ENCODE assay signal across 29 cellular contexts in the genomic region with DNA sequence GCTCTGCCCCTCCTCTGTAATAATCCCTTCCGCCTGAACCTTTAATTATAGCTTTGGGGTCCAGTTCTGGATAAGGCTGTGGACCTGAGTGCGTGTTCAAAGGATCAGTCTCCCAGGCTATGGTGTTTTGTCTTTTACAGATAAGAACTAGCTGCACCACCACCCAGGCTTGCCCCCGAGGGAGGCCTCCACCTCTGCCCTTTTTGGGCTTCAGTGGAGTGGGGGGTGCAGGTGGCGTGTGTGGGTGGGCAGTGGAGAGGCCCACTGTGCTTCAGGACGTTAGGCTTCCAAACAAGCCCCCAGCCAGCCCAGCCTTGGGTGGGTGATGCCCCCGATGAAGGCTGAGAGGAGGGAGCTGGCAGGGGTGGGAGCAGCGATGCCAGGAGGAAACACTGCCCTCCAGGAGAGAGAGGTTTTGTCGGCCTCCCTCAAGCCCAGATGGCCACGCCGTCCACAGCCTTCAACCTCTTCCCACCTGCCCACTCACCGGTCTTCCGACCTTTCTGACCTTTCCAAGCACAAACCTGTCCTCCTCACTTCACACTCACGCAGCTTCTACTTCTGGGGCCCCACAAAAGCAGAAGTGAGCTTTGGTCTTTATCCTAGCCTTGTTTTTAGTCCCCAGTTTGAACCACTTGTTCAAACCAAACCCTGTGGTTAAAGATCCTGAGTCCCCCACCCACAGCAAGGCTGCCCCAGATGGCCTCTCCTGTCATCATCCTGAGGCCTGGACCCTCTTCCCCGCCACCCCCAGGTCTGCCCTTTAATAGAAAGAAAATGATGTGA. TPM values are rescaled to one million over a fixed set of nuclear protein-coding genes. Genes with fewer than 3 reads are reported as not detected.
A peak's percentile ranks its signal among the peaks of the same experiment; 100 is the strongest.
DNase-seq lines count a peak whose midpoint lies in the region; ATAC-seq and TF ChIP-seq lines count a peak whose summit lies in the region.
"Had no signal": no experiment of that assay in that cellular context is flagged by ENCODE, and none has a peak within 500 bp of the region (broad histone marks: within the 10 kb centered on the region; RNA-seq: fewer than 3 reads in every experiment).

No MANE protein-coding gene starts in this region.

- peaks cover 16% of the 10 kb centered on the region for H3K4me1 Mint-ChIP-seq in memory B cell
- H3K4me1 Mint-ChIP-seq: WTC11 had no signal

- peak overlapping the region; percentile 11 for H3K4me3 Mint-ChIP-seq in memory B cell
- H3K4me3 Mint-ChIP-seq: activated CD8-positive, alpha-beta T cell treated with anti-CD3 and anti-CD28 coated beads for 36 hours; dendritic cell treated with granulocyte-macrophage colony-stimulating factor and Interleukin-4, amounts not matched to agents 40 ng/mL and 50 ng/mL, for 4 days; T-helper 2 cell treated with Interferon-gamma antibody and Interleukin-4, amounts not matched to agents 5 μg/mL and 100 μg/mL, for 36 hours; WTC11 had no signal

- H4K20me1 ChIP-seq in Karpas-422 (ENCODE audit: insufficient read depth, low read depth, low read length): no peaks in the 10 kb centered on the region

- POLR2A ChIA-PET in GM10248 (lab: Yijun Ruan, JAX): interaction anchor here (0.5 kb wide), 1 partner anchor 9 kb away, joined by 3 read pairs; no protein-coding TSS in a partner anchor
- POLR2A ChIA-PET in RWPE1 (lab: Yijun Ruan, JAX; ENCODE audit: low non-redundant PET): no interaction called here

- peak overlapping the region; percentile 36 for H3K9ac ChIP-seq in Karpas-422 (ENCODE audit: low read length)

- H3K27ac ChIP-seq in Karpas-422 (ENCODE audit: low read length) (no peak overlapping the region), right cardiac atrium (ENCODE audit: low read length) (no peak overlapping the region), RWPE1 (no peak overlapping the region), testis (no peak overlapping the region)
- H3K27ac ChIP-seq: ovary, sigmoid colon, thoracic aorta, vagina had no signal

- peaks cover 8% of the 10 kb centered on the region for H3K9me3 Mint-ChIP-seq in memory B cell
- H3K9me3 Mint-ChIP-seq: activated CD8-positive, alpha-beta T cell treated with anti-CD3 and anti-CD28 coated beads for 36 hours; dendritic cell treated with granulocyte-macrophage colony-stimulating factor and Interleukin-4, amounts not matched to agents 40 ng/mL and 50 ng/mL, for 4 days; T-helper 2 cell treated with Interferon-gamma antibody and Interleukin-4, amounts not matched to agents 5 μg/mL and 100 μg/mL, for 36 hours had no signal

- TF ChIP-seq POLR2A in testis (IDR thresholded peaks at IDR 0.05): no peak

- TF ChIP-seq CTCF in GM10248 (IDR thresholded peaks at IDR 0.05; ENCODE audit: control extremely low read depth, extremely low read depth, low read depth, missing control alignments) (no peak), RWPE1 (conservative IDR thresholded peaks at IDR 0.05; ENCODE audit: low read depth) (no peak), testis (IDR thresholded peaks at IDR 0.05) (no peak)

- peaks cover 15% of the 10 kb centered on the region for H3K36me3 Mint-ChIP-seq in memory B cell

- 75% methylated on average over 14 of the region's 14 CpGs for WGBS in right cardiac atrium
- 80 to 82% methylated on average over 10 to 14 of the region's 14 CpGs for WGBS in testis, 2 donors

- H3K9me3 ChIP-seq in Karpas-422 (ENCODE audit: low read length): no peaks in the 10 kb centered on the region
- no peaks in the 10 kb centered on the region for H3K9me3 ChIP-seq in right cardiac atrium (ENCODE audit: control insufficient read depth, low read length)
- no peaks in the 10 kb centered on the region for H3K9me3 ChIP-seq in testis
- H3K9me3 ChIP-seq: ovary, thoracic aorta, vagina had no signal

- intact Hi-C loops in right cardiac atrium (cut with DNase I): no loop called here
- intact Hi-C loops in testis (cut with DNase I; ENCODE audit: low total_unique reads): no loop called here

- H2AFZ ChIP-seq in Karpas-422 (ENCODE audit: low read length): no peak overlapping the region

- no peaks in the 10 kb centered on the region for H3K36me3 ChIP-seq in Karpas-422 (ENCODE audit: insufficient read depth, low read length)
- no peaks in the 10 kb centered on the region for H3K36me3 ChIP-seq in testis (ENCODE audit: low read depth, missing control alignments)
- H3K36me3 ChIP-seq: ovary had no signal

- no peak overlapping the region for H3K4me2 ChIP-seq in Karpas-422 (ENCODE audit: low read depth, low read length, poor library complexity, severe bottlenecking)

- H3K9me2 ChIP-seq in Karpas-422 (replicated peaks; ENCODE audit: insufficient read depth, low read length): no peaks in the 10 kb centered on the region

- no peaks in the 10 kb centered on the region for H3K27me3 ChIP-seq in Karpas-422 (ENCODE audit: low read length)
- no peaks in the 10 kb centered on the region for H3K27me3 ChIP-seq in right cardiac atrium (ENCODE audit: control insufficient read depth, insufficient read depth)
- H3K27me3 ChIP-seq in testis: no peaks in the 10 kb centered on the region
- H3K27me3 ChIP-seq: ovary, sigmoid colon, vagina had no signal

- no peak overlapping the region for H3K4me3 ChIP-seq in Karpas-422 (ENCODE audit: low read length)
- H3K4me3 ChIP-seq in right cardiac atrium (ENCODE audit: low read length): no peak overlapping the region
- H3K4me3 ChIP-seq in testis: no peak overlapping the region
- H3K4me3 ChIP-seq: ovary, sigmoid colon, thoracic aorta, vagina had no signal

- H3K27me3 Mint-ChIP-seq in memory B cell: no peaks in the 10 kb centered on the region
- H3K27me3 Mint-ChIP-seq: activated CD8-positive, alpha-beta T cell treated with anti-CD3 and anti-CD28 coated beads for 36 hours had no signal

- CTCF ChIA-PET in GM10248 (lab: Yijun Ruan, JAX) (interaction anchor here (1.2 to 1.3 kb wide), 3 partner anchors 10 to 104 kb away, joined by 4 to 5 read pairs (median 4); no protein-coding TSS in a partner anchor), RWPE1 (lab: Yijun Ruan, JAX) (no interaction called here)

- no peaks in the 10 kb centered on the region for H3K79me2 ChIP-seq in Karpas-422 (ENCODE audit: low read length)

- DNase-seq in GM10248 (ENCODE audit: extremely low spot score) (peak; percentile 66), Karpas-422 (peak; percentile 66), OCI-M1 (lab: John Stamatoyannopoulos, UW) (peak; percentile 43), memory B cell (ENCODE audit: low spot score in 2 of 2) (no peak), NCI-H69 (lab: John Stamatoyannopoulos, UW) (no peak), right cardiac atrium (no peak), RWPE1 (ENCODE audit: low spot score) (no peak), testis (no peak)
- DNase-seq: activated CD8-positive, alpha-beta T cell treated with anti-CD3 and anti-CD28 coated beads for 36 hours; activated naive CD4-positive, alpha-beta T cell treated with Interleukin-2 at 50 U/mL for 16 hours; activated T-cell treated with anti-CD3 and anti-CD28 coated beads, Interleukin-2, amount 50 U/mL, for 1 hour; amniotic stem cell; KBM-7; mesenchymal stem cell; NCI-H1092 treated with DMSO at 0.1 percent for 48 hours; NCI-H1930; NCI-H226; ovary; sigmoid colon had no signal

- ATAC-seq in memory B cell (ENCODE audit: low read depth) (peak; percentile 87), right cardiac atrium (no peak)
- ATAC-seq: WTC11 had no signal

- H3K4me1 ChIP-seq in Karpas-422 (ENCODE audit: low read length) (peaks cover 16% of the 10 kb centered on the region), right cardiac atrium (ENCODE audit: control insufficient read depth, insufficient read depth, low read length) (no peaks in the 10 kb centered on the region), testis (no peaks in the 10 kb centered on the region)
- H3K4me1 ChIP-seq: sigmoid colon, vagina had no signal

- no peak overlapping the region for H3K27ac Mint-ChIP-seq in memory B cell
- H3K27ac Mint-ChIP-seq: activated CD8-positive, alpha-beta T cell treated with anti-CD3 and anti-CD28 coated beads for 36 hours; dendritic cell treated with granulocyte-macrophage colony-stimulating factor and Interleukin-4, amounts not matched to agents 40 ng/mL and 50 ng/mL, for 4 days; T-helper 2 cell treated with Interferon-gamma antibody and Interleukin-4, amounts not matched to agents 5 μg/mL and 100 μg/mL, for 36 hours; WTC11 had no signal

RNA-seq across cellular contexts. Expression of a gene that starts 20.4 kb away (rescaled TPM):
- total RNA-seq in Karpas-422 (2014; rRNA removed; shearing (Covaris generic); ENCODE audit: low replicate concordance): 86.7 and 92.7 TPM in 2 replicates
- total RNA-seq in right cardiac atrium (10 to 100 TPM; 76.8 to 92.9 (median 85.9) TPM), testis (100 to 1,000 TPM; 128 to 180 TPM)
- polyA plus RNA-seq in right cardiac atrium (106 TPM), testis (ENCODE audit: insufficient read depth, low read depth, low replicate concordance) (133 TPM)

RNA-seq across cellular contexts. Expression of a gene that starts 21.0 kb away (rescaled TPM):
- total RNA-seq in Karpas-422 (2014; rRNA removed; shearing (Covaris generic); ENCODE audit: low replicate concordance): 13.6 and 17.2 TPM in 2 replicates
- total RNA-seq in right cardiac atrium: 10 to 100 TPM; 18.5 to 32.5 (median 27.1) TPM
- 23.9 TPM for polyA plus RNA-seq in right cardiac atrium
- 10 to 100 TPM; 31.7 to 43.6 TPM for total RNA-seq in testis
- 57.0 TPM for polyA plus RNA-seq in testis (ENCODE audit: insufficient read depth, low read depth, low replicate concordance)

RNA-seq across cellular contexts. Expression of a gene that starts 21.1 kb away (rescaled TPM):
- total RNA-seq in Karpas-422 (2014; rRNA removed; shearing (Covaris generic); ENCODE audit: low replicate concordance): 0.11 TPM in 1 of 2 replicates, not detected in the other
- under 1 TPM in 2 of 4 donors, not detected in 2; 0.11 to 0.24 TPM for total RNA-seq in right cardiac atrium
- 0.02 TPM for polyA plus RNA-seq in right cardiac atrium
- 1 to 10 TPM in 1 of 2 donors, under 1 TPM in 1; 0.31 to 2.4 TPM for total RNA-seq in testis
- polyA plus RNA-seq in testis (ENCODE audit: insufficient read depth, low read depth, low replicate concordance): 0.26 TPM
- total RNA-seq: bronchial epithelial cell, fibroblast of lung, glomerular endothelial cell, kidney epithelial cell had no signal
- polyA plus RNA-seq: fibroblast of lung had no signal

RNA-seq across cellular contexts. Expression of a gene that starts 31.8 kb away (rescaled TPM):
- total RNA-seq in Karpas-422 (2014; rRNA removed; shearing (Covaris generic); ENCODE audit: low replicate concordance): 17.0 and 24.2 TPM in 2 replicates
- total RNA-seq in right cardiac atrium: 10 to 100 TPM in 3 of 4 donors, 1 to 10 TPM in 1; 9.9 to 15.8 (median 11.9) TPM
- polyA plus RNA-seq in right cardiac atrium: 18.7 TPM
- 10 to 100 TPM; 26.5 to 32.5 TPM for total RNA-seq in testis
- polyA plus RNA-seq in testis (ENCODE audit: insufficient read depth, low read depth, low replicate concordance): 8.2 TPM

RNA-seq across cellular contexts. Expression of a gene that starts 42.2 kb away (rescaled TPM):
- not detected in 2 replicates for total RNA-seq in Karpas-422 (2014; rRNA removed; shearing (Covaris generic); ENCODE audit: low replicate concordance)
- total RNA-seq in right cardiac atrium: not detected
- not detected for polyA plus RNA-seq in right cardiac atrium
- total RNA-seq in testis: not detected
- not detected for polyA plus RNA-seq in testis (ENCODE audit: insufficient read depth, low read depth, low replicate concordance)
- total RNA-seq: activated CD8-positive, alpha-beta T cell treated with anti-CD3 and anti-CD28 coated beads for 36 hours; bronchial epithelial cell; glomerular endothelial cell; kidney epithelial cell; ovary; sigmoid colon; thoracic aorta; vagina; WTC11 had no signal
- polyA plus RNA-seq: CD14-positive monocyte, fibroblast of lung, ovary, sigmoid colon had no signal

Comparison
In these comparisons a context has a peak if more than half of its experiments do, and no peak if none do; other contexts are left out.
1. DNase-seq: peak in GM10248 (single experiment), Karpas-422 (single experiment) and OCI-M1 (single experiment); none in memory B cell (0 of 2), NCI-H69 (single experiment), right cardiac atrium (0 of 3), RWPE1 (single experiment) and testis (single experiment).